In the genomic region with DNA sequence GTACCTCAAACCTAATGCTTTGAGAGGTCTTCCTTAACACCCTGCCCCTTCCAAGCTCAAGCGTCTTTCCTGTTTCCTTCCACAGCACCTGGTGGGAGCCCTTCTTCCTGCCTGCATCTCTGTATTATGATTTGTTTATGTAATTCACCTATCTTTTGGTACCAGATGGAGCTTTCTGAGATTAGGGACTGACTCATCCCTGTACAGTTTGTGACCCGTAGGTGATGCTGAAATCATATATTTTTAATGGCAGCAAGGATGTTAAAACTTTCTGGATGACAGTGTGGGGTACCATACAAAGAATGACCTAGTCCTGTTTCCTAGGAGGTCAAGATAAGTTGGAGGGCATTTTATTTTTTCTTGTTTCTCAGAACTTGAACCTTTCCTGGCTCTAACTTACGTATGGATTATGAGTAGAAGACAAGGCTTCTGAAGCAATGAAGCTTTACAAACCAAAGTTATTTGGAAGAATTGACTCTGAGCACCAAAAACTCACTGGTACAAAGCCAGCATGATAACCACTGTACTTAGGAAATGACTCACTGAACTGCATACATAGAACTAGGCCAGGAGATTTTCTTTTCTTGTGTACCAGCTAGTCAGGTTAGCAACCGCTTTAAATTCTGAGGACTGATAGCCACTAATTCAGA, we compare ENCODE assay signal across 11 cellular contexts. TPM values are rescaled to one million over a fixed set of nuclear protein-coding genes. Genes with fewer than 3 reads are reported as not detected.
A peak's percentile ranks its signal among the peaks of the same experiment; 100 is the strongest.
DNase-seq lines count a peak whose midpoint lies in the region; ATAC-seq lines count a peak whose summit lies in the region.
"Had no signal": no experiment of that assay in that cellular context is flagged by ENCODE, and none has a peak within 500 bp of the region (broad histone marks: within the 10 kb centered on the region; RNA-seq: fewer than 3 reads in every experiment).

No MANE protein-coding gene starts in this region.

- intact Hi-C loops in left ventricle myocardium superior (cut with micrococcal nuclease): no loop called here

- H3K36me3 Mint-ChIP-seq in activated T-cell treated with anti-CD3 and anti-CD28 coated beads, Interleukin-2, amount 50 U/mL, for 24 hours (ENCODE audit: low read depth): no peaks in the 10 kb centered on the region
- no peaks in the 10 kb centered on the region for H3K36me3 Mint-ChIP-seq in activated naive CD8-positive, alpha-beta T cell treated with anti-CD3 and anti-CD28 coated beads for 36 hours

- H3K9me3 Mint-ChIP-seq in activated T-cell treated with anti-CD3 and anti-CD28 coated beads, Interleukin-2, amount 50 U/mL, for 24 hours: no peaks in the 10 kb centered on the region
- no peaks in the 10 kb centered on the region for H3K9me3 Mint-ChIP-seq in activated naive CD8-positive, alpha-beta T cell treated with anti-CD3 and anti-CD28 coated beads for 36 hours
- H3K9me3 Mint-ChIP-seq in stimulated activated naive CD8-positive, alpha-beta T cell treated with anti-CD3 and anti-CD28 coated beads, Interleukin-15, amount 100 ng/mL, for 72 hours: peaks cover 0 to 5% of the 10 kb centered on the region in 2 donors

- peak overlapping the region; percentile 85 for H3K27ac Mint-ChIP-seq in activated T-cell treated with anti-CD3 and anti-CD28 coated beads, Interleukin-2, amount 50 U/mL, for 24 hours
- H3K27ac Mint-ChIP-seq in activated naive CD8-positive, alpha-beta T cell treated with anti-CD3 and anti-CD28 coated beads for 36 hours: peak overlapping the region; percentile 68
- no peak overlapping the region for H3K27ac Mint-ChIP-seq in stimulated activated naive CD8-positive, alpha-beta T cell treated with anti-CD3 and anti-CD28 coated beads, Interleukin-15, amount 100 ng/mL, for 72 hours

- no peak overlapping the region for H3K4me3 Mint-ChIP-seq in activated T-cell treated with anti-CD3 and anti-CD28 coated beads, Interleukin-2, amount 50 U/mL, for 24 hours
- H3K4me3 Mint-ChIP-seq in activated naive CD8-positive, alpha-beta T cell treated with anti-CD3 and anti-CD28 coated beads for 36 hours: no peak overlapping the region
- H3K4me3 Mint-ChIP-seq in stimulated activated naive CD8-positive, alpha-beta T cell treated with anti-CD3 and anti-CD28 coated beads, Interleukin-15, amount 100 ng/mL, for 72 hours: peak overlapping the region in 1 of 2 donors; percentile 46

- no peak for DNase-seq in activated T-cell treated with anti-CD3 and anti-CD28 coated beads, Interleukin-2, amount 50 U/mL, for 24 hours
- DNase-seq in activated T-cell treated with anti-CD3 and anti-CD28 coated beads for 4 hours (no peak), left ventricle myocardium superior (no peak), ureter (ENCODE audit: low spot score) (no peak)
- DNase-seq in activated naive CD8-positive, alpha-beta T cell treated with anti-CD3 and anti-CD28 coated beads for 36 hours: no peak
- peak in 1 of 2 donors; percentile 14 for DNase-seq in stimulated activated naive CD8-positive, alpha-beta T cell treated with anti-CD3 and anti-CD28 coated beads, Interleukin-15, amount 100 ng/mL, for 72 hours
- no peak for DNase-seq in NK-92 treated with Interleukin-12 subunit alpha and Interleukin-12 subunit beta, amount 100 ng/mL, for 24 hours (lab: John Stamatoyannopoulos, UW)
- DNase-seq: AML-193, NCI-H1694 treated with DMSO at 0.1 percent for 48 hours had no signal

- peaks cover 21% of the 10 kb centered on the region for H3K4me1 Mint-ChIP-seq in activated T-cell treated with anti-CD3 and anti-CD28 coated beads, Interleukin-2, amount 50 U/mL, for 24 hours (ENCODE audit: low read depth)
- peaks cover 15% of the 10 kb centered on the region for H3K4me1 Mint-ChIP-seq in activated naive CD8-positive, alpha-beta T cell treated with anti-CD3 and anti-CD28 coated beads for 36 hours
- peaks cover 33% of the 10 kb centered on the region for H3K4me1 Mint-ChIP-seq in stimulated activated naive CD8-positive, alpha-beta T cell treated with anti-CD3 and anti-CD28 coated beads, Interleukin-15, amount 100 ng/mL, for 72 hours

- no peaks in the 10 kb centered on the region for H3K27me3 Mint-ChIP-seq in activated T-cell treated with anti-CD3 and anti-CD28 coated beads, Interleukin-2, amount 50 U/mL, for 24 hours
- no peaks in the 10 kb centered on the region for H3K27me3 Mint-ChIP-seq in activated naive CD8-positive, alpha-beta T cell treated with anti-CD3 and anti-CD28 coated beads for 36 hours
- peaks cover 8% of the 10 kb centered on the region for H3K27me3 Mint-ChIP-seq in stimulated activated naive CD8-positive, alpha-beta T cell treated with anti-CD3 and anti-CD28 coated beads, Interleukin-15, amount 100 ng/mL, for 72 hours

- ATAC-seq in HG03066 (IDR thresholded peaks at IDR 0.05; ENCODE audit: low read depth, unreplicated experiment) (peak; percentile 60), left ventricle myocardium superior (no peak)
- ATAC-seq in stimulated activated naive CD8-positive, alpha-beta T cell treated with anti-CD3 and anti-CD28 coated beads, Interleukin-15, amount 100 ng/mL, for 72 hours: peak; percentile 92

RNA-seq across cellular contexts. Expression of a gene that starts 46.6 kb away (rescaled TPM):
- 1 to 10 TPM; 1.1 to 1.3 TPM for total RNA-seq in activated naive CD8-positive, alpha-beta T cell treated with anti-CD3 and anti-CD28 coated beads for 36 hours
- total RNA-seq in left ventricle myocardium superior: not detected
- not detected for total RNA-seq in ureter
- total RNA-seq: chondrocyte had no signal

Comparison
In these comparisons a context has a peak if more than half of its experiments do, and no peak if none do; other contexts are left out.
1. H3K27ac Mint-ChIP-seq: peak in activated T-cell treated with anti-CD3 and anti-CD28 coated beads, Interleukin-2, amount 50 U/mL, for 24 hours (single experiment) and activated naive CD8-positive, alpha-beta T cell treated with anti-CD3 and anti-CD28 coated beads for 36 hours (single experiment); none in stimulated activated naive CD8-positive, alpha-beta T cell treated with anti-CD3 and anti-CD28 coated beads, Interleukin-15, amount 100 ng/mL, for 72 hours (0 of 2).